Comparison of ENCODE assay signal across 1 cellular context in the genomic region with DNA sequence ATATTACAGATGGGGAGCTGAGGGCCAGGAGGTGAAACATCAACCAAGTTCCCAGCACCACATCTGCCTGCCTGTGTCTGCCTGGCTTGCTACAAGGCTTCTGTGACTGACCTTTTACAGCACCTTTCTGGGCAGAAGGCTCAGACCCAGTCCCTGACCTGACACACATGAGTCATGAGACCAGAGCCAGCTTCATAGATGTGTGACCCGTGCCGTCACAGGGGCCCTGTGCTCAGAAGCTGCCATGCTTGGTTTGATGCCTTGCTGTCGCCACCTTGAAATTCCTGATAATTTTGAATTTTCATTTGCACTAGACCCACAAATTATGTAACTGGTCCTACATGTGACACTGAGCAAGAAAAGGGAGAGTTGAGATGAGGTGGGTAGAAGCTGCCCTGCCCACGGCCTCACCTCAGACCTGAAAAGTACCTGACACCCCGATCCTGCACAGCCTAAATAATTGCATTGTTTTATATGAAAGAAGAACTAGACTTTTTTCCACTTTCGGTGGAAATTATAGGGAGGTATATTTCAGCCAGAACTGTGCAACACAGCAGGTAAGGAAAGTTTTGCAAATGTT.
TF ChIP-seq lines count a peak whose summit lies in the region.

No MANE protein-coding gene starts in this region.

TF ChIP-seq in HepG2, 621 proteins besides CTCF, POLR2A, EP300 and RAD21 (continues in another document):
- TF ChIP-seq ZNF747 (CRISPR knock-in tag; IDR thresholded peaks at IDR 0.05; ENCODE audit: borderline replicate concordance) (0 out of 2 replicates have a peak, but pooled peaks have one; percentile 20), PRMT3 (CRISPR knock-in tag; IDR thresholded peaks at IDR 0.05; ENCODE audit: borderline replicate concordance, low read depth) (no peak), BRCA1 (CRISPR knock-in tag; IDR thresholded peaks at IDR 0.05) (no peak), RBFOX2 (IDR thresholded peaks at IDR 0.05; ENCODE audit: low read depth, low read length) (no peak), CEBPB (IDR thresholded peaks at IDR 0.05; ENCODE audit: borderline replicate concordance, low read depth, low read length) (no peak), PHF8 (CRISPR knock-in tag; IDR thresholded peaks at IDR 0.05) (no peak), ZNF572 (CRISPR knock-in tag; IDR thresholded peaks at IDR 0.05) (0 out of 2 replicates have a peak, but pooled peaks have one; percentile 26), POLR2AphosphoS5 (IDR thresholded peaks at IDR 0.05; ENCODE audit: low read depth, low read length) (peak; percentile 38), ZSCAN21 (CRISPR knock-in tag; IDR thresholded peaks at IDR 0.05; ENCODE audit: borderline replicate concordance) (peak; percentile 83), ZNF619 (CRISPR knock-in tag; IDR thresholded peaks at IDR 0.05) (no peak), YEATS4 (CRISPR knock-in tag; IDR thresholded peaks at IDR 0.05; ENCODE audit: borderline replicate concordance) (no peak), RBAK (CRISPR knock-in tag; IDR thresholded peaks at IDR 0.05) (0 out of 2 replicates have a peak, but pooled peaks have one; percentile 19), ZZZ3 (CRISPR knock-in tag; IDR thresholded peaks at IDR 0.05; ENCODE audit: borderline replicate concordance) (no peak), ZSCAN29 (CRISPR knock-in tag; conservative IDR thresholded peaks at IDR 0.05) (no peak), HMG20B (CRISPR knock-in tag; conservative IDR thresholded peaks at IDR 0.05) (no peak), MEIS2 (CRISPR knock-in tag; IDR thresholded peaks at IDR 0.05) (no peak), GATAD2A (CRISPR knock-in tag; IDR thresholded peaks at IDR 0.05) (no peak), ZNF839 (CRISPR knock-in tag; IDR thresholded peaks at IDR 0.05; ENCODE audit: borderline replicate concordance) (no peak), ZNF605 (CRISPR knock-in tag; IDR thresholded peaks at IDR 0.05) (no peak), ZNF660 (CRISPR knock-in tag; IDR thresholded peaks at IDR 0.05; ENCODE audit: borderline replicate concordance, low read depth) (0 out of 2 replicates have a peak, but pooled peaks have one; percentile 47), ZNF713 (CRISPR knock-in tag; IDR thresholded peaks at IDR 0.05) (no peak), TCF7 (IDR thresholded peaks at IDR 0.05; ENCODE audit: low read depth) (no peak), HIVEP1 (CRISPR knock-in tag; IDR thresholded peaks at IDR 0.05) (0 out of 2 replicates have a peak, but pooled peaks have one; percentile 38), EHMT2 (IDR thresholded peaks at IDR 0.05; ENCODE audit: borderline replicate concordance, low read depth, low read length) (no peak), PAF1 (CRISPR knock-in tag; IDR thresholded peaks at IDR 0.05) (peak; percentile 83), ZNF253 (CRISPR knock-in tag; IDR thresholded peaks at IDR 0.05; ENCODE audit: borderline replicate concordance) (no peak), ZNF260 (CRISPR knock-in tag; IDR thresholded peaks at IDR 0.05; ENCODE audit: borderline replicate concordance, low read depth) (no peak), HOXA7 (CRISPR knock-in tag; IDR thresholded peaks at IDR 0.05) (no peak), TBP (CRISPR knock-in tag; IDR thresholded peaks at IDR 0.05) (no peak), GABPB1 (CRISPR knock-in tag; IDR thresholded peaks at IDR 0.05) (no peak)
- TF ChIP-seq, protein P1, sequence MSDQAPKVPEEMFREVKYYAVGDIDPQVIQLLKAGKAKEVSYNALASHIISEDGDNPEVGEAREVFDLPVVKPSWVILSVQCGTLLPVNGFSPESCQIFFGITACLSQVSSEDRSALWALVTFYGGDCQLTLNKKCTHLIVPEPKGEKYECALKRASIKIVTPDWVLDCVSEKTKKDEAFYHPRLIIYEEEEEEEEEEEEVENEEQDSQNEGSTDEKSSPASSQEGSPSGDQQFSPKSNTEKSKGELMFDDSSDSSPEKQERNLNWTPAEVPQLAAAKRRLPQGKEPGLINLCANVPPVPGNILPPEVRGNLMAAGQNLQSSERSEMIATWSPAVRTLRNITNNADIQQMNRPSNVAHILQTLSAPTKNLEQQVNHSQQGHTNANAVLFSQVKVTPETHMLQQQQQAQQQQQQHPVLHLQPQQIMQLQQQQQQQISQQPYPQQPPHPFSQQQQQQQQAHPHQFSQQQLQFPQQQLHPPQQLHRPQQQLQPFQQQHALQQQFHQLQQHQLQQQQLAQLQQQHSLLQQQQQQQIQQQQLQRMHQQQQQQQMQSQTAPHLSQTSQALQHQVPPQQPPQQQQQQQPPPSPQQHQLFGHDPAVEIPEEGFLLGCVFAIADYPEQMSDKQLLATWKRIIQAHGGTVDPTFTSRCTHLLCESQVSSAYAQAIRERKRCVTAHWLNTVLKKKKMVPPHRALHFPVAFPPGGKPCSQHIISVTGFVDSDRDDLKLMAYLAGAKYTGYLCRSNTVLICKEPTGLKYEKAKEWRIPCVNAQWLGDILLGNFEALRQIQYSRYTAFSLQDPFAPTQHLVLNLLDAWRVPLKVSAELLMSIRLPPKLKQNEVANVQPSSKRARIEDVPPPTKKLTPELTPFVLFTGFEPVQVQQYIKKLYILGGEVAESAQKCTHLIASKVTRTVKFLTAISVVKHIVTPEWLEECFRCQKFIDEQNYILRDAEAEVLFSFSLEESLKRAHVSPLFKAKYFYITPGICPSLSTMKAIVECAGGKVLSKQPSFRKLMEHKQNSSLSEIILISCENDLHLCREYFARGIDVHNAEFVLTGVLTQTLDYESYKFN (CRISPR knock-in tag; conservative IDR thresholded peaks at IDR 0.05): no peak
- TF ChIP-seq, protein P2, sequence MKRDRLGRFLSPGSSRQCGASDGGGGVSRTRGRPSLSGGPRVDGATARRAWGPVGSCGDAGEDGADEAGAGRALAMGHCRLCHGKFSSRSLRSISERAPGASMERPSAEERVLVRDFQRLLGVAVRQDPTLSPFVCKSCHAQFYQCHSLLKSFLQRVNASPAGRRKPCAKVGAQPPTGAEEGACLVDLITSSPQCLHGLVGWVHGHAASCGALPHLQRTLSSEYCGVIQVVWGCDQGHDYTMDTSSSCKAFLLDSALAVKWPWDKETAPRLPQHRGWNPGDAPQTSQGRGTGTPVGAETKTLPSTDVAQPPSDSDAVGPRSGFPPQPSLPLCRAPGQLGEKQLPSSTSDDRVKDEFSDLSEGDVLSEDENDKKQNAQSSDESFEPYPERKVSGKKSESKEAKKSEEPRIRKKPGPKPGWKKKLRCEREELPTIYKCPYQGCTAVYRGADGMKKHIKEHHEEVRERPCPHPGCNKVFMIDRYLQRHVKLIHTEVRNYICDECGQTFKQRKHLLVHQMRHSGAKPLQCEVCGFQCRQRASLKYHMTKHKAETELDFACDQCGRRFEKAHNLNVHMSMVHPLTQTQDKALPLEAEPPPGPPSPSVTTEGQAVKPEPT (CRISPR knock-in tag; IDR thresholded peaks at IDR 0.05; ENCODE audit: low read depth): no peak
- TF ChIP-seq, protein P3, sequence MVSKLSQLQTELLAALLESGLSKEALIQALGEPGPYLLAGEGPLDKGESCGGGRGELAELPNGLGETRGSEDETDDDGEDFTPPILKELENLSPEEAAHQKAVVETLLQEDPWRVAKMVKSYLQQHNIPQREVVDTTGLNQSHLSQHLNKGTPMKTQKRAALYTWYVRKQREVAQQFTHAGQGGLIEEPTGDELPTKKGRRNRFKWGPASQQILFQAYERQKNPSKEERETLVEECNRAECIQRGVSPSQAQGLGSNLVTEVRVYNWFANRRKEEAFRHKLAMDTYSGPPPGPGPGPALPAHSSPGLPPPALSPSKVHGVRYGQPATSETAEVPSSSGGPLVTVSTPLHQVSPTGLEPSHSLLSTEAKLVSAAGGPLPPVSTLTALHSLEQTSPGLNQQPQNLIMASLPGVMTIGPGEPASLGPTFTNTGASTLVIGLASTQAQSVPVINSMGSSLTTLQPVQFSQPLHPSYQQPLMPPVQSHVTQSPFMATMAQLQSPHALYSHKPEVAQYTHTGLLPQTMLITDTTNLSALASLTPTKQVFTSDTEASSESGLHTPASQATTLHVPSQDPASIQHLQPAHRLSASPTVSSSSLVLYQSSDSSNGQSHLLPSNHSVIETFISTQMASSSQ (IDR thresholded peaks at IDR 0.05; ENCODE audit: low read depth): no peak
- TF ChIP-seq, protein P3 (CRISPR knock-in tag; IDR thresholded peaks at IDR 0.05; ENCODE audit: borderline replicate concordance): no peak
- TF ChIP-seq, protein P4, sequence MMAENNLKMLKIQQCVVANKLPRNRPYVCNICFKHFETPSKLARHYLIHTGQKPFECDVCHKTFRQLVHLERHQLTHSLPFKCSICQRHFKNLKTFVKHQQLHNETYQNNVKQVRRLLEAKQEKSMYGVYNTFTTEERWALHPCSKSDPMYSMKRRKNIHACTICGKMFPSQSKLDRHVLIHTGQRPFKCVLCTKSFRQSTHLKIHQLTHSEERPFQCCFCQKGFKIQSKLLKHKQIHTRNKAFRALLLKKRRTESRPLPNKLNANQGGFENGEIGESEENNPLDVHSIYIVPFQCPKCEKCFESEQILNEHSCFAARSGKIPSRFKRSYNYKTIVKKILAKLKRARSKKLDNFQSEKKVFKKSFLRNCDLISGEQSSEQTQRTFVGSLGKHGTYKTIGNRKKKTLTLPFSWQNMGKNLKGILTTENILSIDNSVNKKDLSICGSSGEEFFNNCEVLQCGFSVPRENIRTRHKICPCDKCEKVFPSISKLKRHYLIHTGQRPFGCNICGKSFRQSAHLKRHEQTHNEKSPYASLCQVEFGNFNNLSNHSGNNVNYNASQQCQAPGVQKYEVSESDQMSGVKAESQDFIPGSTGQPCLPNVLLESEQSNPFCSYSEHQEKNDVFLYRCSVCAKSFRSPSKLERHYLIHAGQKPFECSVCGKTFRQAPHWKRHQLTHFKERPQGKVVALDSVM (CRISPR knock-in tag; IDR thresholded peaks at IDR 0.05): no peak
- TF ChIP-seq, protein P5, sequence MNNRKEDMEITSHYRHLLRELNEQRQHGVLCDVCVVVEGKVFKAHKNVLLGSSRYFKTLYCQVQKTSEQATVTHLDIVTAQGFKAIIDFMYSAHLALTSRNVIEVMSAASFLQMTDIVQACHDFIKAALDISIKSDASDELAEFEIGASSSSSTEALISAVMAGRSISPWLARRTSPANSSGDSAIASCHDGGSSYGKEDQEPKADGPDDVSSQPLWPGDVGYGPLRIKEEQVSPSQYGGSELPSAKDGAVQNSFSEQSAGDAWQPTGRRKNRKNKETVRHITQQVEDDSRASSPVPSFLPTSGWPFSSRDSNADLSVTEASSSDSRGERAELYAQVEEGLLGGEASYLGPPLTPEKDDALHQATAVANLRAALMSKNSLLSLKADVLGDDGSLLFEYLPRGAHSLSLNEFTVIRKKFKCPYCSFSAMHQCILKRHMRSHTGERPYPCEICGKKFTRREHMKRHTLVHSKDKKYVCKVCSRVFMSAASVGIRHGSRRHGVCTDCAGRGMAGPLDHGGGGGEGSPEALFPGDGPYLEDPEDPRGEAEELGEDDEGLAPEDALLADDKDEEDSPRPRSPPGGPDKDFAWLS (CRISPR knock-in tag; IDR thresholded peaks at IDR 0.05; ENCODE audit: borderline replicate concordance): no peak
- TF ChIP-seq, protein P6, sequence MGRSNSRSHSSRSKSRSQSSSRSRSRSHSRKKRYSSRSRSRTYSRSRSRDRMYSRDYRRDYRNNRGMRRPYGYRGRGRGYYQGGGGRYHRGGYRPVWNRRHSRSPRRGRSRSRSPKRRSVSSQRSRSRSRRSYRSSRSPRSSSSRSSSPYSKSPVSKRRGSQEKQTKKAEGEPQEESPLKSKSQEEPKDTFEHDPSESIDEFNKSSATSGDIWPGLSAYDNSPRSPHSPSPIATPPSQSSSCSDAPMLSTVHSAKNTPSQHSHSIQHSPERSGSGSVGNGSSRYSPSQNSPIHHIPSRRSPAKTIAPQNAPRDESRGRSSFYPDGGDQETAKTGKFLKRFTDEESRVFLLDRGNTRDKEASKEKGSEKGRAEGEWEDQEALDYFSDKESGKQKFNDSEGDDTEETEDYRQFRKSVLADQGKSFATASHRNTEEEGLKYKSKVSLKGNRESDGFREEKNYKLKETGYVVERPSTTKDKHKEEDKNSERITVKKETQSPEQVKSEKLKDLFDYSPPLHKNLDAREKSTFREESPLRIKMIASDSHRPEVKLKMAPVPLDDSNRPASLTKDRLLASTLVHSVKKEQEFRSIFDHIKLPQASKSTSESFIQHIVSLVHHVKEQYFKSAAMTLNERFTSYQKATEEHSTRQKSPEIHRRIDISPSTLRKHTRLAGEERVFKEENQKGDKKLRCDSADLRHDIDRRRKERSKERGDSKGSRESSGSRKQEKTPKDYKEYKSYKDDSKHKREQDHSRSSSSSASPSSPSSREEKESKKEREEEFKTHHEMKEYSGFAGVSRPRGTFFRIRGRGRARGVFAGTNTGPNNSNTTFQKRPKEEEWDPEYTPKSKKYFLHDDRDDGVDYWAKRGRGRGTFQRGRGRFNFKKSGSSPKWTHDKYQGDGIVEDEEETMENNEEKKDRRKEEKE (IDR thresholded peaks at IDR 0.05): no peak
- TF ChIP-seq, protein P7, sequence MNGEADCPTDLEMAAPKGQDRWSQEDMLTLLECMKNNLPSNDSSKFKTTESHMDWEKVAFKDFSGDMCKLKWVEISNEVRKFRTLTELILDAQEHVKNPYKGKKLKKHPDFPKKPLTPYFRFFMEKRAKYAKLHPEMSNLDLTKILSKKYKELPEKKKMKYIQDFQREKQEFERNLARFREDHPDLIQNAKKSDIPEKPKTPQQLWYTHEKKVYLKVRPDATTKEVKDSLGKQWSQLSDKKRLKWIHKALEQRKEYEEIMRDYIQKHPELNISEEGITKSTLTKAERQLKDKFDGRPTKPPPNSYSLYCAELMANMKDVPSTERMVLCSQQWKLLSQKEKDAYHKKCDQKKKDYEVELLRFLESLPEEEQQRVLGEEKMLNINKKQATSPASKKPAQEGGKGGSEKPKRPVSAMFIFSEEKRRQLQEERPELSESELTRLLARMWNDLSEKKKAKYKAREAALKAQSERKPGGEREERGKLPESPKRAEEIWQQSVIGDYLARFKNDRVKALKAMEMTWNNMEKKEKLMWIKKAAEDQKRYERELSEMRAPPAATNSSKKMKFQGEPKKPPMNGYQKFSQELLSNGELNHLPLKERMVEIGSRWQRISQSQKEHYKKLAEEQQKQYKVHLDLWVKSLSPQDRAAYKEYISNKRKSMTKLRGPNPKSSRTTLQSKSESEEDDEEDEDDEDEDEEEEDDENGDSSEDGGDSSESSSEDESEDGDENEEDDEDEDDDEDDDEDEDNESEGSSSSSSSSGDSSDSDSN (CRISPR knock-in tag; IDR thresholded peaks at IDR 0.05): 0 out of 2 replicates have a peak, but pooled peaks have one; percentile 26
